In the genomic region with DNA sequence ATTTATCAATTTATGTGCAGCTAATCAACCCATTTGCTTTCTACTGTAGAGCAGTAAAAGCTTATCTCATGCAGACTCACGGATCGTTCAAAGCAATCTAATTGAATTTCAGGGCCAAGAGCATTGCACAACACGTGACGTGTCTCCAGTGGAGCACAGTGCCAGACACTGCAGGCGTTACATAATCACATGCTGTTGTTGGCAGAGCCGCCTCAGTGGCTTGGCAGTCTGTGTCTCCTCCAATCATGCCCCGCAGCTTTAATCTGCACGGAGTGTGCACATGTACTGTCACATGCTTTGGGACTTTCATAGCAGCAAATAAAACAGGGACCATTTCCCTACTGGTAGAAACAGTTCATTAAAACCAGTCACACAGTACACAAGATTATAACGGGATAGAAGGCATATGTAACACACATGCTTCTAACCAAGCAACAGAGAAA, we compare ENCODE assay signal across 8 cellular contexts.
DNase-seq lines count a peak whose midpoint lies in the region; ATAC-seq and TF ChIP-seq lines count a peak whose summit lies in the region.

No MANE protein-coding gene starts in this region.

- no peak overlapping the region for H3K27ac Mint-ChIP-seq in activated T-helper 1 cell treated with anti-CD3 and anti-CD28 coated beads, Interleukin-12 subunit alpha, Interleukin-12 subunit beta, Interleukin-2, Interleukin-4 antibody, amounts not matched to agents 30 ng/mL and 10 ng/mL and 1 ng/mL, durations not matched to agents 14 hours and 24 hours and 36 hours

- CTCF ChIA-PET in SK-N-SH (lab: Yijun Ruan, JAX), result interaction anchor here (0.9 to 2.2 kb wide), 8 partner anchors 9 to 406 kb away, joined by 3 to 6 read pairs (median 4); no protein-coding TSS in a partner anchor

- TF ChIP-seq EP300 in SK-N-SH (IDR thresholded peaks at IDR 0.05; ENCODE audit: borderline replicate concordance in 1 of 2, low read depth in 1 of 2, low read length in 1 of 2), result peak in 1 of 2 experiments; percentile 92; a peak in 2 of 4 replicates

- H3K27me3 Mint-ChIP-seq in activated T-helper 1 cell treated with anti-CD3 and anti-CD28 coated beads, Interleukin-12 subunit alpha, Interleukin-12 subunit beta, Interleukin-2, Interleukin-4 antibody, amounts not matched to agents 30 ng/mL and 10 ng/mL and 1 ng/mL, durations not matched to agents 14 hours and 24 hours and 36 hours (ENCODE audit: insufficient read depth), result no peaks in the 10 kb centered on the region

- H3F3A ChIP-seq in SK-N-SH (replicated peaks; ENCODE audit: insufficient read depth), result peaks cover 8% of the 10 kb centered on the region

- peaks cover 0 to 17% of the 10 kb centered on the region in 2 experiments for H3K36me3 ChIP-seq in SK-N-SH (replicated peaks in 1 of 2; ENCODE audit: control insufficient read depth in 1 of 2, insufficient read depth in 2 of 2, low read length in 1 of 2)

- intact Hi-C loops in head of caudate nucleus (cut with DNase I), result loop anchor here (5.0 to 10.0 kb wide), 3 partner anchors 89 to 411 kb away; no protein-coding TSS in a partner anchor
- intact Hi-C loops in activated T-helper 1 cell treated with anti-CD3 and anti-CD28 coated beads, Interleukin-12 subunit alpha, Interleukin-12 subunit beta, Interleukin-2, Interleukin-4 antibody, amounts not matched to agents 30 ng/mL and 10 ng/mL and 1 ng/mL, durations not matched to agents 14 hours and 24 hours and 36 hours (cut with micrococcal nuclease), result loop anchor here (2.0 kb wide), 2 partner anchors 405 to 427 kb away; no protein-coding TSS in a partner anchor

- H3K27me3 ChIP-seq in SK-N-SH (ENCODE audit: insufficient read depth), result no peaks in the 10 kb centered on the region

- no peak for ATAC-seq in GM19023 (IDR thresholded peaks at IDR 0.05; ENCODE audit: unreplicated experiment)

- no peak overlapping the region for H3K9ac ChIP-seq in SK-N-SH

- 36% methylated on average over 9 of the region's 9 CpGs for WGBS in SK-N-SH (ENCODE audit: low lambda C conversion rate)

- no peak overlapping the region for H3K4me2 ChIP-seq in SK-N-SH

- DNase-seq in GOT3 (lab: John Stamatoyannopoulos, UW) (peak; percentile 11), SK-N-SH (peak; percentile 67), head of caudate nucleus (peak; percentile 72 to 96 (median 88)), pulmonary artery endothelial cell (ENCODE audit: low read depth, low spot score) (peak; percentile 27), NCI-H146 treated with DMSO at 0.1 percent for 48 hours (lab: John Stamatoyannopoulos, UW; ENCODE audit: unreplicated experiment) (no peak), GF-D8 (lab: John Stamatoyannopoulos, UW) (no peak)
- DNase-seq in activated T-helper 1 cell treated with anti-CD3 and anti-CD28 coated beads, Interleukin-12 subunit alpha, Interleukin-12 subunit beta, Interleukin-2, Interleukin-4 antibody, amounts not matched to agents 30 ng/mL and 10 ng/mL and 1 ng/mL, durations not matched to agents 14 hours and 24 hours and 36 hours (ENCODE audit: low spot score), result no peak

- TF ChIP-seq CTCF in SK-N-SH (IDR thresholded peaks at IDR 0.05), result no peak

- peak; percentile 25; the same call in 1 of the 2 replicates for TF ChIP-seq RAD21 in SK-N-SH (IDR thresholded peaks at IDR 0.05; ENCODE audit: low read length)

- H3K4me3 ChIP-seq in SK-N-SH (ENCODE audit: low read depth in 2 of 2, low read length in 1 of 2), result no peak overlapping the region

- H3K36me3 Mint-ChIP-seq in activated T-helper 1 cell treated with anti-CD3 and anti-CD28 coated beads, Interleukin-12 subunit alpha, Interleukin-12 subunit beta, Interleukin-2, Interleukin-4 antibody, amounts not matched to agents 30 ng/mL and 10 ng/mL and 1 ng/mL, durations not matched to agents 14 hours and 24 hours and 36 hours (ENCODE audit: low read depth), result peaks cover 12% of the 10 kb centered on the region

- H3K4me1 Mint-ChIP-seq in activated T-helper 1 cell treated with anti-CD3 and anti-CD28 coated beads, Interleukin-12 subunit alpha, Interleukin-12 subunit beta, Interleukin-2, Interleukin-4 antibody, amounts not matched to agents 30 ng/mL and 10 ng/mL and 1 ng/mL, durations not matched to agents 14 hours and 24 hours and 36 hours (ENCODE audit: low read depth), result peaks cover 14% of the 10 kb centered on the region

- H4K20me1 ChIP-seq in SK-N-SH (ENCODE audit: insufficient read depth), result no peaks in the 10 kb centered on the region

- H3K4me3 Mint-ChIP-seq in activated T-helper 1 cell treated with anti-CD3 and anti-CD28 coated beads, Interleukin-12 subunit alpha, Interleukin-12 subunit beta, Interleukin-2, Interleukin-4 antibody, amounts not matched to agents 30 ng/mL and 10 ng/mL and 1 ng/mL, durations not matched to agents 14 hours and 24 hours and 36 hours, result no peak overlapping the region

- peaks cover 17% of the 10 kb centered on the region for H3K9me3 Mint-ChIP-seq in activated T-helper 1 cell treated with anti-CD3 and anti-CD28 coated beads, Interleukin-12 subunit alpha, Interleukin-12 subunit beta, Interleukin-2, Interleukin-4 antibody, amounts not matched to agents 30 ng/mL and 10 ng/mL and 1 ng/mL, durations not matched to agents 14 hours and 24 hours and 36 hours

- no peaks in the 10 kb centered on the region for H3K9me2 ChIP-seq in SK-N-SH

- peaks cover 4 to 8% of the 10 kb centered on the region in 2 experiments; a peak in 3 of 4 replicates for H3K4me1 ChIP-seq in SK-N-SH (ENCODE audit: control insufficient read depth in 1 of 2, insufficient read depth in 2 of 2, low read depth in 1 of 2, low read length in 1 of 2)

- POLR2A ChIA-PET in SK-N-SH (lab: Yijun Ruan, JAX), result no interaction called here

- H3K79me2 ChIP-seq in SK-N-SH (ENCODE audit: insufficient read depth), result no peaks in the 10 kb centered on the region

- H2AFZ ChIP-seq in SK-N-SH (ENCODE audit: low read depth), result no peak overlapping the region

- H3K9me3 ChIP-seq in SK-N-SH, result peaks cover 28% of the 10 kb centered on the region

- peak overlapping the region in 1 of 2 experiments; percentile 94; a peak in 2 of 4 replicates for H3K27ac ChIP-seq in SK-N-SH (ENCODE audit: low read depth in 2 of 2, low read length in 1 of 2)

TF ChIP-seq in SK-N-SH, 30 proteins besides CTCF, POLR2A, EP300 and RAD21 (continues in another document):
- TF ChIP-seq EZH2phosphoT487 (IDR thresholded peaks at IDR 0.05; ENCODE audit: borderline replicate concordance, low read depth) (no peak), FOXJ3 (CRISPR knock-in tag; IDR thresholded peaks at IDR 0.05) (peak; percentile 96), ELF1 (IDR thresholded peaks at IDR 0.05) (no peak), MXI1 (IDR thresholded peaks at IDR 0.05; ENCODE audit: low read depth, low read length) (peak; percentile 98), RXRA (IDR thresholded peaks at IDR 0.05; ENCODE audit: borderline replicate concordance, low read depth) (no peak), GABPA (IDR thresholded peaks at IDR 0.05; ENCODE audit: low read depth) (no peak), CHD2 (IDR thresholded peaks at IDR 0.05; ENCODE audit: low read length, partially characterized antibody) (peak; percentile 83), TCF12 (IDR thresholded peaks at IDR 0.05) (no peak; the same call in 1 of the 2 replicates), TAF1 (IDR thresholded peaks at IDR 0.05; ENCODE audit: borderline replicate concordance, low read depth, low read length) (no peak), FOXM1 (IDR thresholded peaks at IDR 0.05; ENCODE audit: low read depth) (no peak), YY1 (IDR thresholded peaks at IDR 0.05; ENCODE audit: low read depth) (no peak), GATA2 (CRISPR knock-in tag; IDR thresholded peaks at IDR 0.05) (peak; percentile 97)
- TF ChIP-seq, protein P1, sequence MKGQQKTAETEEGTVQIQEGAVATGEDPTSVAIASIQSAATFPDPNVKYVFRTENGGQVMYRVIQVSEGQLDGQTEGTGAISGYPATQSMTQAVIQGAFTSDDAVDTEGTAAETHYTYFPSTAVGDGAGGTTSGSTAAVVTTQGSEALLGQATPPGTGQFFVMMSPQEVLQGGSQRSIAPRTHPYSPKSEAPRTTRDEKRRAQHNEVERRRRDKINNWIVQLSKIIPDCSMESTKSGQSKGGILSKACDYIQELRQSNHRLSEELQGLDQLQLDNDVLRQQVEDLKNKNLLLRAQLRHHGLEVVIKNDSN (IDR thresholded peaks at IDR 0.05; ENCODE audit: borderline replicate concordance, low read depth), result peak; percentile 51; the same call in 1 of the 2 replicates
- TF ChIP-seq, protein P2, sequence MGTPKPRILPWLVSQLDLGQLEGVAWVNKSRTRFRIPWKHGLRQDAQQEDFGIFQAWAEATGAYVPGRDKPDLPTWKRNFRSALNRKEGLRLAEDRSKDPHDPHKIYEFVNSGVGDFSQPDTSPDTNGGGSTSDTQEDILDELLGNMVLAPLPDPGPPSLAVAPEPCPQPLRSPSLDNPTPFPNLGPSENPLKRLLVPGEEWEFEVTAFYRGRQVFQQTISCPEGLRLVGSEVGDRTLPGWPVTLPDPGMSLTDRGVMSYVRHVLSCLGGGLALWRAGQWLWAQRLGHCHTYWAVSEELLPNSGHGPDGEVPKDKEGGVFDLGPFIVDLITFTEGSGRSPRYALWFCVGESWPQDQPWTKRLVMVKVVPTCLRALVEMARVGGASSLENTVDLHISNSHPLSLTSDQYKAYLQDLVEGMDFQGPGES (IDR thresholded peaks at IDR 0.05; ENCODE audit: low read depth, low read length), result peak; percentile 33; the same call in 1 of the 2 replicates
- TF ChIP-seq, protein P3, sequence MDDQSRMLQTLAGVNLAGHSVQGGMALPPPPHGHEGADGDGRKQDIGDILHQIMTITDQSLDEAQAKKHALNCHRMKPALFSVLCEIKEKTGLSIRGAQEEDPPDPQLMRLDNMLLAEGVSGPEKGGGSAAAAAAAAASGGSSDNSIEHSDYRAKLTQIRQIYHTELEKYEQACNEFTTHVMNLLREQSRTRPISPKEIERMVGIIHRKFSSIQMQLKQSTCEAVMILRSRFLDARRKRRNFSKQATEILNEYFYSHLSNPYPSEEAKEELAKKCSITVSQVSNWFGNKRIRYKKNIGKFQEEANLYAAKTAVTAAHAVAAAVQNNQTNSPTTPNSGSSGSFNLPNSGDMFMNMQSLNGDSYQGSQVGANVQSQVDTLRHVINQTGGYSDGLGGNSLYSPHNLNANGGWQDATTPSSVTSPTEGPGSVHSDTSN (IDR thresholded peaks at IDR 0.05), result no peak

Comparison
In these comparisons a context has a peak if more than half of its experiments do, and no peak if none do; other contexts are left out.
1. DNase-seq: peak in GOT3 (single experiment), SK-N-SH (single experiment), head of caudate nucleus (42 of 42) and pulmonary artery endothelial cell (single experiment); none in activated T-helper 1 cell treated with anti-CD3 and anti-CD28 coated beads, Interleukin-12 subunit alpha, Interleukin-12 subunit beta, Interleukin-2, Interleukin-4 antibody, amounts not matched to agents 30 ng/mL and 10 ng/mL and 1 ng/mL, durations not matched to agents 14 hours and 24 hours and 36 hours (single experiment), NCI-H146 treated with DMSO at 0.1 percent for 48 hours (single experiment) and GF-D8 (single experiment).